Comparison of ENCODE assay signal across 8 cellular contexts in genomic region chr6:36666726-36667591, GRCh38. TPM values are rescaled to one million over a fixed set of nuclear protein-coding genes. Genes with fewer than 3 reads are reported as not detected.
A peak's percentile ranks its signal among the peaks of the same experiment; 100 is the strongest.
DNase-seq lines count a peak whose midpoint lies in the region; ATAC-seq, FAIRE-seq and TF ChIP-seq lines count a peak whose summit lies in the region.

No MANE protein-coding gene starts in this region.

- DNase-seq in GM12891 (ENCODE audit: insufficient read length, low spot score) (peak; percentile 55), NB4 (ENCODE audit: low read depth) (peak; percentile 98), SK-N-DZ (ENCODE audit: low spot score) (peak; percentile 67), foreskin keratinocyte (peak; percentile 90 to 95), omental fat pad (ENCODE audit: low spot score) (no peak), T-helper 2 cell (no peak)

- no peaks in the 10 kb centered on the region for H3K9me3 Mint-ChIP-seq in activated T-helper 17 cell treated with anti-CD3 and anti-CD28 coated beads, Interleukin-2, amount 50 U/mL, for 72 hours

- H3K27me3 ChIP-seq in foreskin keratinocyte = no peaks in the 10 kb centered on the region

- H3K4me1 ChIP-seq in HEK293 (ENCODE audit: control insufficient read depth, insufficient read depth, low read length) (peaks cover 15% of the 10 kb centered on the region), foreskin keratinocyte (peaks cover 17% of the 10 kb centered on the region)

- CTCF ChIA-PET in HEK293 (lab: Yijun Ruan, JAX) = interaction anchor here (0.6 to 2.6 kb wide), 16 partner anchors 10 to 351 kb away, joined by 3 to 13 read pairs (median 6); partner anchors contain the start of gene CDKN1A

- no peak overlapping the region for H3K27ac Mint-ChIP-seq in activated T-helper 17 cell treated with anti-CD3 and anti-CD28 coated beads, Interleukin-2, amount 50 U/mL, for 72 hours

- POLR2A ChIA-PET in HEK293 (lab: Yijun Ruan, JAX) = interaction anchor here (0.6 to 8.8 kb wide), 7 partner anchors 11 to 240 kb away, joined by 3 to 143 read pairs (median 4); partner anchors contain the start of gene CDKN1A

- H3K9me3 ChIP-seq in HEK293 (ENCODE audit: control insufficient read depth, insufficient read depth, low read depth, low read length) = no peaks in the 10 kb centered on the region

- no peaks in the 10 kb centered on the region for H3K36me3 ChIP-seq in HEK293 (ENCODE audit: control insufficient read depth in 2 of 2, insufficient read depth in 1 of 2, low read length in 2 of 2)

- peak; percentile 19; the same call in 1 of the 2 replicates for TF ChIP-seq CTCF in HEK293 (tag by site-specific recombination; IDR thresholded peaks at IDR 0.05)
- no peak for TF ChIP-seq CTCF in NB4 (IDR thresholded peaks at IDR 0.05; ENCODE audit: low read depth, low read length)
- peak; percentile 32 for TF ChIP-seq CTCF in foreskin keratinocyte (conservative IDR thresholded peaks at IDR 0.05)
- no peak for TF ChIP-seq CTCF in omental fat pad (IDR thresholded peaks at IDR 0.05)

- H3K36me3 Mint-ChIP-seq in activated T-helper 17 cell treated with anti-CD3 and anti-CD28 coated beads, Interleukin-2, amount 50 U/mL, for 72 hours (ENCODE audit: low read depth) = no peaks in the 10 kb centered on the region

- peaks cover 7% of the 10 kb centered on the region for H3K4me1 Mint-ChIP-seq in activated T-helper 17 cell treated with anti-CD3 and anti-CD28 coated beads, Interleukin-2, amount 50 U/mL, for 72 hours

- no peaks in the 10 kb centered on the region for H3K27me3 Mint-ChIP-seq in activated T-helper 17 cell treated with anti-CD3 and anti-CD28 coated beads, Interleukin-2, amount 50 U/mL, for 72 hours

- peak; percentile 85 for ATAC-seq in foreskin keratinocyte
- peak; percentile 62 for ATAC-seq in omental fat pad (ENCODE audit: low FRiP score)
- ATAC-seq in activated T-helper 17 cell treated with anti-CD3 and anti-CD28 coated beads, Interleukin-2, amount 50 U/mL, for 72 hours (replicated peaks) = no peak

- H3K27ac ChIP-seq in HEK293 (ENCODE audit: extremely low read depth, low read depth, low read length) = peak overlapping the region; percentile 80
- peak overlapping the region; percentile 39 for H3K27ac ChIP-seq in foreskin keratinocyte

- H3K4me3 Mint-ChIP-seq in activated T-helper 17 cell treated with anti-CD3 and anti-CD28 coated beads, Interleukin-2, amount 50 U/mL, for 72 hours = no peak overlapping the region

- H3K4me3 ChIP-seq in HEK293 (ENCODE audit: low read depth, low read length) (no peak overlapping the region), NB4 (ENCODE audit: low read depth, low read length) (no peak overlapping the region)

- peak; percentile 90 for FAIRE-seq in GM12891 (lab: Jason Lieb, UNC)

- TF ChIP-seq POLR2A in GM12891 (IDR thresholded peaks at IDR 0.05; ENCODE audit: low read depth, low read length) (peak; percentile 39; the same call in 1 of the 2 replicates), NB4 (IDR thresholded peaks at IDR 0.05; ENCODE audit: extremely low read depth, insufficient read length) (no peak)

TF ChIP-seq in GM12891, 5 proteins besides CTCF, POLR2A, EP300 and RAD21:
- TF ChIP-seq PAX5 (IDR thresholded peaks at IDR 0.05; ENCODE audit: insufficient read depth, low read length, severe bottlenecking) (peak; percentile 97), SPI1 (IDR thresholded peaks at IDR 0.05; ENCODE audit: low read depth, low read length) (peak; percentile 85), POU2F2 (IDR thresholded peaks at IDR 0.05; ENCODE audit: low read depth, low read length) (peak; percentile 89), POLR2AphosphoS5 (IDR thresholded peaks at IDR 0.05; ENCODE audit: low read depth, low read length) (peak; percentile 38; the same call in 1 of the 2 replicates), TAF1 (IDR thresholded peaks at IDR 0.05; ENCODE audit: low read depth, low read length) (peak; percentile 75)

TF ChIP-seq in HEK293, 187 proteins besides CTCF, POLR2A, EP300 and RAD21 (continues in another document):
- TF ChIP-seq ZNF121 (tag by site-specific recombination; IDR thresholded peaks at IDR 0.05) (no peak), GLIS1 (tag by site-specific recombination; IDR thresholded peaks at IDR 0.05) (peak; percentile 89), OSR2 (tag by site-specific recombination; IDR thresholded peaks at IDR 0.05) (peak; percentile 74), ZNF501 (tag by site-specific recombination; IDR thresholded peaks at IDR 0.05) (peak; percentile 82; the same call in 1 of the 2 replicates), ZNF473 (tag by site-specific recombination; IDR thresholded peaks at IDR 0.05) (no peak), PRDM1 (tag by site-specific recombination; IDR thresholded peaks at IDR 0.05) (0 out of 2 replicates have a peak, but pooled peaks have one; percentile 44), ZNF785 (tag by site-specific recombination; IDR thresholded peaks at IDR 0.05) (no peak), ZNF391 (tag by site-specific recombination; IDR thresholded peaks at IDR 0.05; ENCODE audit: borderline replicate concordance, low read depth) (no peak), WT1 (tag by site-specific recombination; IDR thresholded peaks at IDR 0.05) (no peak), ZNF112 (tag by site-specific recombination; IDR thresholded peaks at IDR 0.05) (no peak)
- TF ChIP-seq, protein P1, sequence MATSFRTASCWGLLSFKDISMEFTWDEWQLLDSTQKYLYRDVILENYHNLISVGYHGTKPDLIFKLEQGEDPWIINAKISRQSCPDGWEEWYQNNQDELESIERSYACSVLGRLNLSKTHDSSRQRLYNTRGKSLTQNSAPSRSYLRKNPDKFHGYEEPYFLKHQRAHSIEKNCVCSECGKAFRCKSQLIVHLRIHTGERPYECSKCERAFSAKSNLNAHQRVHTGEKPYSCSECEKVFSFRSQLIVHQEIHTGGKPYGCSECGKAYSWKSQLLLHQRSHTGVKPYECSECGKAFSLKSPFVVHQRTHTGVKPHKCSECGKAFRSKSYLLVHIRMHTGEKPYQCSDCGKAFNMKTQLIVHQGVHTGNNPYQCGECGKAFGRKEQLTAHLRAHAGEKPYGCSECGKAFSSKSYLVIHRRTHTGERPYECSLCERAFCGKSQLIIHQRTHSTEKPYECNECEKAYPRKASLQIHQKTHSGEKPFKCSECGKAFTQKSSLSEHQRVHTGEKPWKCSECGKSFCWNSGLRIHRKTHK (tag by site-specific recombination; IDR thresholded peaks at IDR 0.05) = no peak
- TF ChIP-seq, protein P2, sequence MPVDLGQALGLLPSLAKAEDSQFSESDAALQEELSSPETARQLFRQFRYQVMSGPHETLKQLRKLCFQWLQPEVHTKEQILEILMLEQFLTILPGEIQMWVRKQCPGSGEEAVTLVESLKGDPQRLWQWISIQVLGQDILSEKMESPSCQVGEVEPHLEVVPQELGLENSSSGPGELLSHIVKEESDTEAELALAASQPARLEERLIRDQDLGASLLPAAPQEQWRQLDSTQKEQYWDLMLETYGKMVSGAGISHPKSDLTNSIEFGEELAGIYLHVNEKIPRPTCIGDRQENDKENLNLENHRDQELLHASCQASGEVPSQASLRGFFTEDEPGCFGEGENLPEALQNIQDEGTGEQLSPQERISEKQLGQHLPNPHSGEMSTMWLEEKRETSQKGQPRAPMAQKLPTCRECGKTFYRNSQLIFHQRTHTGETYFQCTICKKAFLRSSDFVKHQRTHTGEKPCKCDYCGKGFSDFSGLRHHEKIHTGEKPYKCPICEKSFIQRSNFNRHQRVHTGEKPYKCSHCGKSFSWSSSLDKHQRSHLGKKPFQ (tag by site-specific recombination; IDR thresholded peaks at IDR 0.05) = peak; percentile 66

RNA-seq across cellular contexts. Expression of gene CDKN1A, which starts 11.6 kb away (rescaled TPM):
- 206 TPM for polyA plus RNA-seq in GM12891 (2012; ENCODE audit: low read depth, missing spikeins)
- polyA plus RNA-seq in SK-N-DZ (2014; cell fraction: cytosol; rRNA removed) = 3.6 and 5.1 TPM in 2 replicates
- 2.3 and 2.7 TPM in 2 replicates for polyA plus RNA-seq in SK-N-DZ (2014; cell fraction: nucleus; rRNA removed)
- 266 and 328 TPM in 2 replicates for total RNA-seq in foreskin keratinocyte
- polyA plus RNA-seq in foreskin keratinocyte = 318 and 350 TPM in 2 replicates
- 100 to 1,000 TPM; 126 to 611 (median 261) TPM for total RNA-seq in omental fat pad
- total RNA-seq in activated T-helper 17 cell treated with anti-CD3 and anti-CD28 coated beads, Interleukin-2, amount 50 U/mL, for 72 hours = 100 to 1,000 TPM; 149 to 164 TPM

RNA-seq across cellular contexts. Expression of gene RAB44, which starts 30.7 kb away (rescaled TPM):
- 0.10 TPM for polyA plus RNA-seq in GM12891 (2012; ENCODE audit: low read depth, missing spikeins)
- not detected in 2 replicates for polyA plus RNA-seq in SK-N-DZ (2014; cell fraction: cytosol; rRNA removed)
- not detected in 2 replicates for polyA plus RNA-seq in SK-N-DZ (2014; cell fraction: nucleus; rRNA removed)
- total RNA-seq in foreskin keratinocyte (0.03 TPM in 1 of 2 replicates, not detected in the other), omental fat pad (1 to 10 TPM in 1 of 4 donors, under 1 TPM in 3; 0.19 to 2.4 (median 0.43) TPM)
- 0.01 and 0.03 TPM in 2 replicates for polyA plus RNA-seq in foreskin keratinocyte
- under 1 TPM; 0.11 to 0.32 TPM for total RNA-seq in activated T-helper 17 cell treated with anti-CD3 and anti-CD28 coated beads, Interleukin-2, amount 50 U/mL, for 72 hours

Comparison
In these comparisons a context has a peak if more than half of its experiments do, and no peak if none do; other contexts are left out.
1. DNase-seq: peak in GM12891 (single experiment), NB4 (single experiment), SK-N-DZ (single experiment) and foreskin keratinocyte (2 of 2); none in omental fat pad (single experiment) and T-helper 2 cell (0 of 5).
2. CTCF ChIP-seq: peak in HEK293 (single experiment) and foreskin keratinocyte (single experiment); none in NB4 (single experiment) and omental fat pad (0 of 3).